In the genomic region with DNA sequence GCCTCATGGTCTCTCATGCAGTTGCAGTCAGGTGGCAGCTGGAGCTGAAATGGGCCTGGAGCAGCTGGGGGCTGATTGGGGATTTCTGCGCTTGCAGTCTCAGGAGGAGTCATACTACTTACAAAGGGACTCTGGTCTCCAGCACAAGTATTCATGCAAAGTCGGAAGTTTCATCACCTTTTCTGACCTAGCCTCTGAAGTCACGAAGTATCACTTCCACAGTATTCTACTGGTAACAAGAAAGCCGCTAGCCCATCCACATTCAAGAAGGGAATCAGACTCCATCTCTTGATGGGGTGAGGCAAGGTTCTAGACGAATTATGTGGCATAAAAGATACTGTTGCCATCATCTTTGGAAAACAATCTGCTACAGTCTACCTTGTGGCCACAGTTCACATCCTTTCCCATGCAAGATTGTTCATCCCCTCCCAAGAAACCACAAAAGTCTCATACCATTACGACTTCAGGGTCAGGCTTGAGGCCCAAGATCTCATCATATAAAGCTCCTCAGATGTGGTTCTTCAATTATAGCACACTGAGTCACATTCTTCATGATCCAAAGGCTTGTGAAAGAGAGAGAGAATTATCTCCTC, we compare ENCODE assay signal across 11 cellular contexts.
DNase-seq lines count a peak whose midpoint lies in the region; ATAC-seq, FAIRE-seq and TF ChIP-seq lines count a peak whose summit lies in the region.
"Had no signal": no experiment of that assay in that cellular context is flagged by ENCODE, and none has a peak within 500 bp of the region (broad histone marks: within the 10 kb centered on the region; RNA-seq: fewer than 3 reads in every experiment).

No MANE protein-coding gene starts in this region.

- TF ChIP-seq EP300 in HepG2 (IDR thresholded peaks at IDR 0.05; ENCODE audit: low read depth in 2 of 2, low read length in 2 of 2), result no peak
- no peak for TF ChIP-seq EP300 in HepG2 (CRISPR knock-in tag; IDR thresholded peaks at IDR 0.05; ENCODE audit: borderline replicate concordance)

- peaks cover 60% of the 10 kb centered on the region for H3K36me3 Mint-ChIP-seq in activated B cell treated with CpG ODN at 0.5 μM for 24 hours (ENCODE audit: low read depth)

- DNase-seq in HepG2 (ENCODE audit: low spot score) (no peak), right lobe of liver (no peak), activated B cell treated with CpG ODN at 0.5 μM for 24 hours (no peak), superior temporal gyrus (ENCODE audit: extremely low spot score) (peak; percentile 8), NCI-H1048 (lab: John Stamatoyannopoulos, UW) (no peak)
- DNase-seq in activated naive CD4-positive, alpha-beta T cell treated with Interleukin-2 at 50 U/mL for 16 hours, result no peak
- DNase-seq: activated CD4-positive, alpha-beta T cell treated with anti-CD3 and anti-CD28 coated beads, Interleukin-2, amount 50 U/mL, for 4 hours had no signal

- peaks cover 5% of the 10 kb centered on the region for H3K4me1 Mint-ChIP-seq in activated B cell treated with CpG ODN at 0.5 μM for 24 hours

- BruUV-seq in HepG2 (replicated peaks; lab: Mats Ljungman, UMichigan), result no TSS peak

- H3K9me3 Mint-ChIP-seq in activated B cell treated with CpG ODN at 0.5 μM for 24 hours, result no peaks in the 10 kb centered on the region

- no peaks in the 10 kb centered on the region for H4K20me1 ChIP-seq in HepG2 (ENCODE audit: insufficient read depth, low read length)
- H4K20me1 ChIP-seq: BLaER1 had no signal

- ATAC-seq in HepG2, result peak; percentile 11; the same call in 1 of the 3 replicates
- ATAC-seq in right lobe of liver, result no peak
- ATAC-seq in HG02970 (IDR thresholded peaks at IDR 0.05; ENCODE audit: low FRiP score, unreplicated experiment), result peak; percentile 46
- ATAC-seq in activated B cell treated with CpG ODN at 0.5 μM for 24 hours (ENCODE audit: low read depth), result peak; percentile 50
- ATAC-seq in GM21390 (IDR thresholded peaks at IDR 0.05; ENCODE audit: unreplicated experiment), result no peak

- no peak overlapping the region for H3K4me3 Mint-ChIP-seq in activated B cell treated with CpG ODN at 0.5 μM for 24 hours

- no peak for TF ChIP-seq RAD21 in HepG2 (CRISPR knock-in tag; IDR thresholded peaks at IDR 0.05)

- H2AFZ ChIP-seq in HepG2 (ENCODE audit: low read length), result no peak overlapping the region

- H3K27me3 ChIP-seq in HepG2 (ENCODE audit: control insufficient read depth in 1 of 2, insufficient read depth in 2 of 2, low read length in 2 of 2), result no peaks in the 10 kb centered on the region
- no peaks in the 10 kb centered on the region for H3K27me3 ChIP-seq in right lobe of liver
- H3K27me3 ChIP-seq: BLaER1 had no signal

- POLR2A ChIA-PET in HepG2 (lab: Yijun Ruan, JAX) (no interaction called here), activated B cell treated with CpG ODN at 0.5 μM for 24 hours (lab: Charles Lee) (interaction anchor here (1.4 kb wide), 1 partner anchor 12 kb away, joined by 5 read pairs; no protein-coding TSS in a partner anchor)

- peak overlapping the region; percentile 16 for H3K27ac Mint-ChIP-seq in activated B cell treated with CpG ODN at 0.5 μM for 24 hours

- H3K36me3 ChIP-seq in HepG2 (replicated peaks in 1 of 2; ENCODE audit: control insufficient read depth in 1 of 2, insufficient read depth in 2 of 2, low read length in 2 of 2) (peaks cover 22 to 39% of the 10 kb centered on the region in 2 experiments), right lobe of liver (no peaks in the 10 kb centered on the region)

- CTCF ChIA-PET in HepG2 (lab: Yijun Ruan, JAX; ENCODE audit: low intra/inter-chr PET ratio, low total read pairs) (no interaction called here), activated B cell treated with CpG ODN at 0.5 μM for 24 hours (lab: Charles Lee) (no interaction called here)

- H3K9me3 ChIP-seq in HepG2 (ENCODE audit: low read length) (no peaks in the 10 kb centered on the region), right lobe of liver (no peaks in the 10 kb centered on the region)
- H3K9me3 ChIP-seq: BLaER1 had no signal

- in situ Hi-C loops in HepG2 (cut with HindIII; ENCODE audit: extremely low pct_ligation_motif_present, low pct_unique_long_range_greater_than_20kb), result loop anchor here (25.0 kb wide), 1 partner anchor 346 kb away; no protein-coding TSS in a partner anchor

- TF ChIP-seq CTCF in HepG2 (CRISPR knock-in tag; IDR thresholded peaks at IDR 0.05) (no peak), right lobe of liver (IDR thresholded peaks at IDR 0.05) (no peak), activated B cell treated with CpG ODN at 0.5 μM for 24 hours (IDR thresholded peaks at IDR 0.05) (no peak)

- TF ChIP-seq POLR2A in HepG2 (IDR thresholded peaks at IDR 0.05; ENCODE audit: insufficient read depth in 1 of 2, low read depth in 2 of 2, low read length in 2 of 2) (no peak), right lobe of liver (IDR thresholded peaks at IDR 0.05) (no peak)

- H3K4me3 ChIP-seq in HepG2 (replicated peaks in 1 of 3; ENCODE audit: insufficient read depth in 1 of 3, low read depth in 2 of 3, low read length in 3 of 3) (no peak overlapping the region), right lobe of liver (no peak overlapping the region)
- H3K4me3 ChIP-seq: BLaER1 had no signal

- H3K4me2 ChIP-seq in HepG2 (ENCODE audit: low read depth, low read length), result no peak overlapping the region
- H3K4me2 ChIP-seq: BLaER1 had no signal

- FAIRE-seq in HepG2 (lab: Jason Lieb, UNC), result no peak
- FAIRE-seq: keratinocyte had no signal

- intact Hi-C loops in HepG2 (cut with micrococcal nuclease; ENCODE audit: unreplicated experiment), result no loop called here
- intact Hi-C loops in right lobe of liver (cut with DNase I), result no loop called here
- intact Hi-C loops in activated B cell treated with CpG ODN at 0.5 μM for 24 hours (cut with micrococcal nuclease), result loop anchor here (1.0 kb wide), 1 partner anchor 12 kb away; no protein-coding TSS in a partner anchor

- H3K27ac ChIP-seq in HepG2 (ENCODE audit: extremely low read length, insufficient read depth, low read length) (no peak overlapping the region), right lobe of liver (no peak overlapping the region)
- H3K27ac ChIP-seq: BLaER1 had no signal

- no peaks in the 10 kb centered on the region for H3K79me2 ChIP-seq in HepG2 (ENCODE audit: insufficient read depth, low read length)

- H3K4me1 ChIP-seq in HepG2 (ENCODE audit: insufficient read depth, low read length) (no peaks in the 10 kb centered on the region), right lobe of liver (no peaks in the 10 kb centered on the region)

- no peak overlapping the region for H3K9ac ChIP-seq in HepG2 (ENCODE audit: insufficient read depth, low read depth, low read length)
- H3K9ac ChIP-seq: BLaER1 had no signal

- H3K27me3 Mint-ChIP-seq in activated B cell treated with CpG ODN at 0.5 μM for 24 hours, result no peaks in the 10 kb centered on the region

- WGBS in HepG2 (ENCODE audit: low lambda C conversion rate), result 85% methylated on average over 6 of the region's 6 CpGs
- WGBS in right lobe of liver (ENCODE audit: insufficient coverage, low coverage, low lambda C conversion rate, missing lambda C conversion rate), result 100% methylated on average over 1 of the region's 6 CpGs

TF ChIP-seq in HepG2, 621 proteins besides CTCF, POLR2A, EP300 and RAD21:
- no peak for TF ChIP-seq ZNF776 (CRISPR knock-in tag; IDR thresholded peaks at IDR 0.05)
- TF ChIP-seq POLR2G (IDR thresholded peaks at IDR 0.05; ENCODE audit: low read depth, low read length), result 0 out of 2 replicates have a peak, but pooled peaks have one; percentile 9

Comparison
In these comparisons a context has a peak if more than half of its experiments do, and no peak if none do; other contexts are left out.
1. ATAC-seq: peak in HepG2 (single experiment), HG02970 (single experiment) and activated B cell treated with CpG ODN at 0.5 μM for 24 hours (single experiment); none in right lobe of liver (0 of 4) and GM21390 (single experiment).